ENCODE assay signal across 11 cellular contexts in the genomic region with DNA sequence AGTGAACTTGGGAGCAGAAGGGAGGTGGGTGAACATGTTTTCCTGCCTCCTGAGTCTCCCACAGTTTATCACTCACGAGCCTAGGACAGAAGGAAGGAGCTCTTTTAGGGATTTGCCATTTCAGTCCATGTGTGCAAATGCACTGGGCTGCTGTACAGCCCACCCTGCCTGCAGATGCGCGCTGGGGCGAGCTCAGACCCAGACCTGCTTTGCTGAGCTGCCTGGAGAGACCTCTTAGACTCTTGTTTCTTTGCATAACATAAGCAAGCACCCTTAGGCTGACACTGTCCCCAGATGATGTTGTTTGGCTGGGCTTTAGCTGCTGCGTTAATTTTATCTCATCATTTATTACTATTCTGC.
DNase-seq lines count a peak whose midpoint lies in the region; TF ChIP-seq lines count a peak whose summit lies in the region.
"Had no signal": no experiment of that assay in that cellular context is flagged by ENCODE, and none has a peak within 500 bp of the region (broad histone marks: within the 10 kb centered on the region; RNA-seq: fewer than 3 reads in every experiment).

No MANE protein-coding gene starts in this region.

- intact Hi-C loops in testis (cut with DNase I; ENCODE audit: low total_unique reads) = no loop called here

- H3K4me3 Mint-ChIP-seq in glutamatergic neuron (ENCODE audit: unreplicated experiment) = no peak overlapping the region
- H3K4me3 Mint-ChIP-seq in activated naive CD8-positive, alpha-beta T cell treated with anti-CD3 and anti-CD28 coated beads for 36 hours = no peak overlapping the region
- H3K4me3 Mint-ChIP-seq: CD4-positive, CD25-positive, alpha-beta regulatory T cell had no signal

- TF ChIP-seq POLR2A in testis (IDR thresholded peaks at IDR 0.05) = no peak

- H3K4me3 ChIP-seq in testis = no peak overlapping the region
- H3K4me3 ChIP-seq: BLaER1 treated with 17β-estradiol and CSF1 and Interleukin-3, amounts not matched to agents 10 nM and 100 nM had no signal

- H3K36me3 Mint-ChIP-seq in glutamatergic neuron (ENCODE audit: unreplicated experiment) = peaks cover 43% of the 10 kb centered on the region
- no peaks in the 10 kb centered on the region for H3K36me3 Mint-ChIP-seq in activated naive CD8-positive, alpha-beta T cell treated with anti-CD3 and anti-CD28 coated beads for 36 hours
- H3K36me3 Mint-ChIP-seq: CD4-positive, CD25-positive, alpha-beta regulatory T cell had no signal

- no peak overlapping the region for H3K27ac ChIP-seq in testis
- H3K27ac ChIP-seq: BLaER1 treated with 17β-estradiol and CSF1 and Interleukin-3, amounts not matched to agents 10 nM and 100 nM had no signal

- no peaks in the 10 kb centered on the region for H3K36me3 ChIP-seq in testis (ENCODE audit: low read depth, missing control alignments)
- H3K36me3 ChIP-seq: BLaER1 treated with 17β-estradiol and CSF1 and Interleukin-3, amounts not matched to agents 10 nM and 100 nM had no signal

- H3K27ac Mint-ChIP-seq in glutamatergic neuron (ENCODE audit: unreplicated experiment) = peak overlapping the region; percentile 22
- H3K27ac Mint-ChIP-seq in activated naive CD8-positive, alpha-beta T cell treated with anti-CD3 and anti-CD28 coated beads for 36 hours = no peak overlapping the region
- H3K27ac Mint-ChIP-seq: CD4-positive, CD25-positive, alpha-beta regulatory T cell had no signal

- TF ChIP-seq CTCF in glutamatergic neuron (IDR thresholded peaks at IDR 0.05; ENCODE audit: partially characterized antibody, unreplicated experiment) (no peak), testis (IDR thresholded peaks at IDR 0.05) (no peak)

- DNase-seq in activated CD8-positive, alpha-beta memory T cell treated with anti-CD3 and anti-CD28 coated beads, Interleukin-2, amount 50 U/mL, for 48 hours = peak; percentile 25
- DNase-seq in activated CD8-positive, alpha-beta memory T cell treated with anti-CD3 and anti-CD28 coated beads, Interleukin-2, amount 50 U/mL, for 4 hours = no peak
- DNase-seq in D341Med (ENCODE audit: low spot score) = peak; percentile 9
- DNase-seq in glutamatergic neuron = no peak
- peak; percentile 6 for DNase-seq in testis
- no peak for DNase-seq in activated naive CD8-positive, alpha-beta T cell treated with anti-CD3 and anti-CD28 coated beads for 36 hours
- no peak for DNase-seq in NCI-H82 treated with DMSO at 0.1 percent for 48 hours (lab: John Stamatoyannopoulos, UW; ENCODE audit: unreplicated experiment)
- DNase-seq: ACHN; CD4-positive, CD25-positive, alpha-beta regulatory T cell; DMS 273 treated with DMSO at 0.1 percent for 48 hours had no signal

- H3K4me1 ChIP-seq in testis = no peaks in the 10 kb centered on the region
- H3K4me1 ChIP-seq: BLaER1 treated with 17β-estradiol and CSF1 and Interleukin-3, amounts not matched to agents 10 nM and 100 nM had no signal

- peaks cover 37% of the 10 kb centered on the region for H3K9me3 Mint-ChIP-seq in glutamatergic neuron (ENCODE audit: unreplicated experiment)
- H3K9me3 Mint-ChIP-seq in activated naive CD8-positive, alpha-beta T cell treated with anti-CD3 and anti-CD28 coated beads for 36 hours = no peaks in the 10 kb centered on the region

- WGBS in testis, 2 donors = 76 to 79% methylated on average over 5 of the region's 5 CpGs

- no peaks in the 10 kb centered on the region for H3K9me3 ChIP-seq in testis
- H3K9me3 ChIP-seq: BLaER1 treated with 17β-estradiol and CSF1 and Interleukin-3, amounts not matched to agents 10 nM and 100 nM had no signal

- no peaks in the 10 kb centered on the region for H3K27me3 ChIP-seq in testis
- H3K27me3 ChIP-seq: BLaER1 treated with 17β-estradiol and CSF1 and Interleukin-3, amounts not matched to agents 10 nM and 100 nM had no signal

- H3K4me1 Mint-ChIP-seq in glutamatergic neuron (ENCODE audit: low read depth, unreplicated experiment) = peaks cover 15% of the 10 kb centered on the region
- no peaks in the 10 kb centered on the region for H3K4me1 Mint-ChIP-seq in activated naive CD8-positive, alpha-beta T cell treated with anti-CD3 and anti-CD28 coated beads for 36 hours
- H3K4me1 Mint-ChIP-seq: CD4-positive, CD25-positive, alpha-beta regulatory T cell had no signal

- H3K27me3 Mint-ChIP-seq in glutamatergic neuron (ENCODE audit: unreplicated experiment) = peaks cover 18% of the 10 kb centered on the region
- peaks cover 14% of the 10 kb centered on the region for H3K27me3 Mint-ChIP-seq in activated naive CD8-positive, alpha-beta T cell treated with anti-CD3 and anti-CD28 coated beads for 36 hours
- H3K27me3 Mint-ChIP-seq: CD4-positive, CD25-positive, alpha-beta regulatory T cell had no signal

Comparison
In these comparisons a context has a peak if more than half of its experiments do, and no peak if none do; other contexts are left out.
1. DNase-seq: peak in activated CD8-positive, alpha-beta memory T cell treated with anti-CD3 and anti-CD28 coated beads, Interleukin-2, amount 50 U/mL, for 48 hours (single experiment), D341Med (single experiment) and testis (single experiment); none in activated CD8-positive, alpha-beta memory T cell treated with anti-CD3 and anti-CD28 coated beads, Interleukin-2, amount 50 U/mL, for 4 hours (single experiment), glutamatergic neuron (single experiment), activated naive CD8-positive, alpha-beta T cell treated with anti-CD3 and anti-CD28 coated beads for 36 hours (single experiment) and NCI-H82 treated with DMSO at 0.1 percent for 48 hours (single experiment).